Comparison of ENCODE assay signal across 1 cellular context in genomic region chr16:19086322-19087199, GRCh38.
TF ChIP-seq lines count a peak whose summit lies in the region.

No MANE protein-coding gene starts in this region.

TF ChIP-seq in K562, 482 proteins besides CTCF, POLR2A, EP300 and RAD21 (continued from another document):
- TF ChIP-seq E2F6 (IDR thresholded peaks at IDR 0.05; ENCODE audit: borderline replicate concordance in 1 of 2, extremely low read depth in 1 of 2, insufficient read depth in 1 of 2, insufficient read length in 1 of 2, low read depth in 1 of 2, low read length in 1 of 2, poor library complexity in 1 of 2, severe bottlenecking in 1 of 2) (peak; percentile 28 to 47), MEIS2 (IDR thresholded peaks at IDR 0.05; ENCODE audit: partially characterized antibody) (no peak), RNF2 (IDR thresholded peaks at IDR 0.05) (no peak), HMG20B (CRISPR knock-in tag; IDR thresholded peaks at IDR 0.05) (no peak), HNRNPH1 (optimal IDR thresholded peaks at IDR 0.05; ENCODE audit: low read depth, low read length) (no peak), MAFK (IDR thresholded peaks at IDR 0.05; ENCODE audit: low read length) (no peak), CEBPB (tag; IDR thresholded peaks at IDR 0.05) (peak; percentile 95), RFX1 (IDR thresholded peaks at IDR 0.05) (no peak)
